ENCODE assay signal across 23 cellular contexts in the genomic region with DNA sequence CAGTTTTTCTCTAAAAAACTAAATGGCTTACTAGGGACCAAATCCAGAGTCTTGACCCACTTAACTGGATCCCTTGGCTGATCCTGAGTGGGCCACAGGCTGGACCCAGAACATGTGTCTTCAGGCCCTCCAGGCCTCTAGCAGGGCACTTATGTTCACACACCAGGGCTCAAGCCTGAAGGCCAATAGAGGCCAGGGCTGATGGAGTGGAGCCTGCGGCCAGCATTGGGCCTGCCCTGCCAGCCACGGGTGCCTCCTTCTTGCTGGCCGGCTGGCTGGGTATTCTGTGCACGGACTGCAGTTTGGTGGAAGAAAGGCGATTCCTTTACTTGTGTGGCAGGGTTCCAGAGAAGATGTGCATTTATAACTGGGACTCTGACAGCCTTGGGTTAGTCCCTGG.
"Had no signal": no experiment of that assay in that cellular context is flagged by ENCODE, and none has a peak within 500 bp of the region (broad histone marks: within the 10 kb centered on the region; RNA-seq: fewer than 3 reads in every experiment).

No MANE protein-coding gene starts in this region.

- DNase-seq: colonic mucosa; cortex of kidney; dermis blood vessel endothelial cell; dorsolateral prefrontal cortex; effector CD4-positive, alpha-beta T cell; effector CD8-positive, alpha-beta T cell; effector memory CD4-positive, alpha-beta T cell; effector memory CD8-positive, alpha-beta T cell; endodermal cell; erythroblast; esophagus squamous epithelium; foreskin fibroblast; foreskin keratinocyte; foreskin melanocyte; gastrocnemius medialis; glutamatergic neuron; head of caudate nucleus; heart left ventricle; heart right ventricle had no signal

- H3K27ac ChIP-seq: colonic mucosa, coronary artery, dorsolateral prefrontal cortex, epithelial cell of prostate, esophagus muscularis mucosa, esophagus squamous epithelium, foreskin keratinocyte, gastrocnemius medialis, gastroesophageal sphincter had no signal

- H3K4me1 ChIP-seq: colonic mucosa, esophagus muscularis mucosa, esophagus squamous epithelium, foreskin keratinocyte, gastrocnemius medialis, gastroesophageal sphincter had no signal

- H3K27me3 ChIP-seq: colonic mucosa, esophagus muscularis mucosa, esophagus squamous epithelium, foreskin keratinocyte, gastrocnemius medialis, gastroesophageal sphincter, heart left ventricle, heart right ventricle had no signal

- H3K4me3 ChIP-seq: colonic mucosa, coronary artery, dorsolateral prefrontal cortex, esophagus muscularis mucosa, esophagus squamous epithelium, gastrocnemius medialis, gastroesophageal sphincter, heart left ventricle, heart right ventricle had no signal

- H3K36me3 ChIP-seq: colonic mucosa, esophagus muscularis mucosa, esophagus squamous epithelium, gastrocnemius medialis, gastroesophageal sphincter, heart left ventricle, heart right ventricle had no signal

- H3K9me3 ChIP-seq: colonic mucosa, esophagus muscularis mucosa, esophagus squamous epithelium, gastrocnemius medialis, gastroesophageal sphincter, heart right ventricle had no signal
